9 cellular contexts compared by ENCODE assay signal in genomic region chr5:77016962-77017361, GRCh38.
"Had no signal": no experiment of that assay in that cellular context is flagged by ENCODE, and none has a peak within 500 bp of the region (broad histone marks: within the 10 kb centered on the region; RNA-seq: fewer than 3 reads in every experiment).

No MANE protein-coding gene starts in this region.

- H2AFZ ChIP-seq: GM23248, GM23338 had no signal

- DNase-seq: GM23248, GOT3, H7, H9, HCEC 1CT, HFFc6 had no signal

- H3K4me3 ChIP-seq: GM23248, GM23338, HAP-1 had no signal

- H3K4me1 ChIP-seq: HAP-1 had no signal

- H3K4me2 ChIP-seq: GM23338 had no signal

- H3K36me3 ChIP-seq: HAP-1 had no signal

- H3K9me3 ChIP-seq: HAP-1 had no signal

- FAIRE-seq: H54 had no signal

- H3K27ac ChIP-seq: GM23248 had no signal

- H3K9ac ChIP-seq: GM23248 had no signal
